21 cellular contexts compared by ENCODE assay signal in genomic region chr9:78786794-78787193, GRCh38.
DNase-seq lines count a peak whose midpoint lies in the region; TF ChIP-seq lines count a peak whose summit lies in the region.
"Had no signal": no experiment of that assay in that cellular context is flagged by ENCODE, and none has a peak within 500 bp of the region (broad histone marks: within the 10 kb centered on the region; RNA-seq: fewer than 3 reads in every experiment).

No MANE protein-coding gene starts in this region.

- TF ChIP-seq POLR2A in breast epithelium (IDR thresholded peaks at IDR 0.05) = no peak
- TF ChIP-seq POLR2A in tibial nerve (IDR thresholded peaks at IDR 0.05) = no peak

- TF ChIP-seq EP300 in tibial nerve (IDR thresholded peaks at IDR 0.05) = no peak

- peak; percentile 18 for DNase-seq in MCF 10A (ENCODE audit: unreplicated experiment)
- no peak for DNase-seq in breast epithelium (ENCODE audit: low spot score in 2 of 2)
- DNase-seq in adipocyte (ENCODE audit: low read depth) = peak; percentile 46
- peak; percentile 7 for DNase-seq in fibroblast of villous mesenchyme (ENCODE audit: low read depth)
- DNase-seq in tibial nerve (ENCODE audit: low spot score in 2 of 2) = no peak
- DNase-seq in G401 (ENCODE audit: low spot score) = no peak
- no peak for DNase-seq in activated naive CD8-positive, alpha-beta T cell treated with anti-CD3 and anti-CD28 coated beads for 36 hours
- no peak for DNase-seq in WERI-Rb-1
- DNase-seq: activated CD4-positive, CD25-positive, alpha-beta regulatory T cell treated with anti-CD3 and anti-CD28 coated beads, Interleukin-2, amount 50 U/mL, for 72 hours; activated effector memory CD4-positive, alpha-beta T cell treated with anti-CD3 and anti-CD28 coated beads, Interleukin-2, amount 50 U/mL, for 16 hours; amygdala; CD4-positive, CD25-positive, alpha-beta regulatory T cell; NCI-H1930; NCI-H524; nephron progenitor cell; psoas muscle; stimulated activated CD4-positive, alpha-beta T cell treated with anti-CD3 and anti-CD28 coated beads, Interleukin-12 subunit alpha, Interleukin-12 subunit beta, amount 100 ng/mL, for 4 hours; T-helper 9 cell; tibial artery had no signal

- no peak overlapping the region for H3K9ac ChIP-seq in adipocyte (ENCODE audit: low read length)

- H3K4me3 ChIP-seq in breast epithelium (no peak overlapping the region), adipocyte (ENCODE audit: low read length) (no peak overlapping the region), fibroblast of villous mesenchyme (ENCODE audit: low read depth, low read length) (no peak overlapping the region), tibial nerve (no peak overlapping the region), WERI-Rb-1 (ENCODE audit: low read depth, low read length) (no peak overlapping the region)
- H3K4me3 ChIP-seq: psoas muscle, tibial artery had no signal

- peaks cover 16% of the 10 kb centered on the region for H3K9me3 Mint-ChIP-seq in MCF 10A (ENCODE audit: unreplicated experiment)
- no peaks in the 10 kb centered on the region for H3K9me3 Mint-ChIP-seq in activated naive CD8-positive, alpha-beta T cell treated with anti-CD3 and anti-CD28 coated beads for 36 hours

- in situ Hi-C loops in G401 (cut with HindIII; ENCODE audit: low sequenced_read_pairs) = no loop called here

- intact Hi-C loops in MCF 10A (cut with micrococcal nuclease) (no loop called here), breast epithelium (cut with DNase I; ENCODE audit: low total_unique reads) (no loop called here)

- H3K36me3 ChIP-seq in breast epithelium (no peaks in the 10 kb centered on the region), adipocyte (ENCODE audit: control insufficient read depth, insufficient read depth, low read length, severe bottlenecking) (no peaks in the 10 kb centered on the region), tibial nerve (no peaks in the 10 kb centered on the region), WERI-Rb-1 (no peaks in the 10 kb centered on the region)
- H3K36me3 ChIP-seq: tibial artery had no signal

- no peak overlapping the region for H3K27ac Mint-ChIP-seq in MCF 10A (ENCODE audit: low read depth, unreplicated experiment)
- no peak overlapping the region for H3K27ac Mint-ChIP-seq in activated naive CD8-positive, alpha-beta T cell treated with anti-CD3 and anti-CD28 coated beads for 36 hours
- H3K27ac Mint-ChIP-seq: CD4-positive, CD25-positive, alpha-beta regulatory T cell; nephron progenitor cell; stimulated activated memory B cell treated with anti-CD40 and anti-IgM and Interleukin-4, amounts not matched to agents 10 μg/mL and 1 μg/mL and 100 μg/mL, for 72 hours had no signal

- H3K27me3 ChIP-seq in breast epithelium = no peaks in the 10 kb centered on the region
- no peaks in the 10 kb centered on the region for H3K27me3 ChIP-seq in adipocyte (replicated peaks; ENCODE audit: control insufficient read depth, insufficient read depth, low read length)
- H3K27me3 ChIP-seq in tibial nerve = no peaks in the 10 kb centered on the region
- H3K27me3 ChIP-seq in WERI-Rb-1 (ENCODE audit: insufficient read depth, low read depth, severe bottlenecking) = no peaks in the 10 kb centered on the region
- H3K27me3 ChIP-seq: tibial artery had no signal

- H3K36me3 Mint-ChIP-seq in MCF 10A (ENCODE audit: insufficient read depth, unreplicated experiment) = no peaks in the 10 kb centered on the region
- no peaks in the 10 kb centered on the region for H3K36me3 Mint-ChIP-seq in activated naive CD8-positive, alpha-beta T cell treated with anti-CD3 and anti-CD28 coated beads for 36 hours
- H3K36me3 Mint-ChIP-seq: CD4-positive, CD25-positive, alpha-beta regulatory T cell; stimulated activated memory B cell treated with anti-CD40 and anti-IgM and Interleukin-4, amounts not matched to agents 10 μg/mL and 1 μg/mL and 100 μg/mL, for 72 hours had no signal

- H3K9me3 ChIP-seq in breast epithelium = no peaks in the 10 kb centered on the region
- peaks cover 3% of the 10 kb centered on the region for H3K9me3 ChIP-seq in adipocyte (ENCODE audit: control insufficient read depth, low read length)
- H3K9me3 ChIP-seq in tibial nerve = peaks cover 0 to 3% (median 0%) of the 10 kb centered on the region in 4 donors
- no peaks in the 10 kb centered on the region for H3K9me3 ChIP-seq in WERI-Rb-1 (ENCODE audit: severe bottlenecking)

- no peaks in the 10 kb centered on the region for H3K27me3 Mint-ChIP-seq in MCF 10A (ENCODE audit: insufficient read depth, unreplicated experiment)
- peaks cover 3% of the 10 kb centered on the region for H3K27me3 Mint-ChIP-seq in activated naive CD8-positive, alpha-beta T cell treated with anti-CD3 and anti-CD28 coated beads for 36 hours
- H3K27me3 Mint-ChIP-seq: CD4-positive, CD25-positive, alpha-beta regulatory T cell; stimulated activated memory B cell treated with anti-CD40 and anti-IgM and Interleukin-4, amounts not matched to agents 10 μg/mL and 1 μg/mL and 100 μg/mL, for 72 hours had no signal

- BruUV-seq in MCF 10A (replicated peaks; lab: Mats Ljungman, UMichigan) = no TSS peak

- no peak overlapping the region for H3K4me3 Mint-ChIP-seq in MCF 10A (ENCODE audit: unreplicated experiment)
- no peak overlapping the region for H3K4me3 Mint-ChIP-seq in activated naive CD8-positive, alpha-beta T cell treated with anti-CD3 and anti-CD28 coated beads for 36 hours
- H3K4me3 Mint-ChIP-seq: CD4-positive, CD25-positive, alpha-beta regulatory T cell; nephron progenitor cell; stimulated activated memory B cell treated with anti-CD40 and anti-IgM and Interleukin-4, amounts not matched to agents 10 μg/mL and 1 μg/mL and 100 μg/mL, for 72 hours had no signal

- H3K4me1 ChIP-seq in breast epithelium (no peaks in the 10 kb centered on the region), adipocyte (ENCODE audit: control insufficient read depth, insufficient read depth, low read length) (no peaks in the 10 kb centered on the region), tibial nerve (no peaks in the 10 kb centered on the region)
- H3K4me1 ChIP-seq: psoas muscle, tibial artery had no signal

- POLR2A ChIA-PET in MCF 10A (lab: Yijun Ruan, JAX) = interaction anchor here (1.1 kb wide), 1 partner anchor 16 kb away, joined by 3 read pairs; no protein-coding TSS in a partner anchor

- CTCF ChIA-PET in MCF 10A (lab: Yijun Ruan, JAX) = interaction anchor here (0.8 kb wide), 1 partner anchor 153 kb away, joined by 3 read pairs; no protein-coding TSS in a partner anchor

- 33 to 46% methylated on average over 3 of the region's 3 CpGs for WGBS in tibial nerve, 2 donors

- TF ChIP-seq CTCF in MCF 10A (IDR thresholded peaks at IDR 0.05; ENCODE audit: unreplicated experiment) = no peak
- no peak for TF ChIP-seq CTCF in breast epithelium (IDR thresholded peaks at IDR 0.05)
- no peak for TF ChIP-seq CTCF in fibroblast of villous mesenchyme (IDR thresholded peaks at IDR 0.05; ENCODE audit: insufficient read depth, low read depth, low read length)
- TF ChIP-seq CTCF in tibial nerve (IDR thresholded peaks at IDR 0.05) = no peak
- TF ChIP-seq CTCF in WERI-Rb-1 (IDR thresholded peaks at IDR 0.05; ENCODE audit: low read depth, low read length) = no peak

- H3K27ac ChIP-seq in breast epithelium = no peak overlapping the region
- H3K27ac ChIP-seq in tibial nerve = no peak overlapping the region
- H3K27ac ChIP-seq in WERI-Rb-1 = no peak overlapping the region
- H3K27ac ChIP-seq: 22Rv1, psoas muscle, tibial artery had no signal

- H3K4me1 Mint-ChIP-seq in MCF 10A (ENCODE audit: insufficient read depth, unreplicated experiment) = no peaks in the 10 kb centered on the region
- no peaks in the 10 kb centered on the region for H3K4me1 Mint-ChIP-seq in activated naive CD8-positive, alpha-beta T cell treated with anti-CD3 and anti-CD28 coated beads for 36 hours
- H3K4me1 Mint-ChIP-seq: CD4-positive, CD25-positive, alpha-beta regulatory T cell; nephron progenitor cell had no signal

Comparison
In these comparisons a context has a peak if more than half of its experiments do, and no peak if none do; other contexts are left out.
1. DNase-seq: peak in MCF 10A (single experiment), adipocyte (single experiment) and fibroblast of villous mesenchyme (single experiment); none in breast epithelium (0 of 2), tibial nerve (0 of 2), G401 (single experiment), activated naive CD8-positive, alpha-beta T cell treated with anti-CD3 and anti-CD28 coated beads for 36 hours (single experiment) and WERI-Rb-1 (single experiment).